ENCODE assay signal across 8 cellular contexts in the genomic region with DNA sequence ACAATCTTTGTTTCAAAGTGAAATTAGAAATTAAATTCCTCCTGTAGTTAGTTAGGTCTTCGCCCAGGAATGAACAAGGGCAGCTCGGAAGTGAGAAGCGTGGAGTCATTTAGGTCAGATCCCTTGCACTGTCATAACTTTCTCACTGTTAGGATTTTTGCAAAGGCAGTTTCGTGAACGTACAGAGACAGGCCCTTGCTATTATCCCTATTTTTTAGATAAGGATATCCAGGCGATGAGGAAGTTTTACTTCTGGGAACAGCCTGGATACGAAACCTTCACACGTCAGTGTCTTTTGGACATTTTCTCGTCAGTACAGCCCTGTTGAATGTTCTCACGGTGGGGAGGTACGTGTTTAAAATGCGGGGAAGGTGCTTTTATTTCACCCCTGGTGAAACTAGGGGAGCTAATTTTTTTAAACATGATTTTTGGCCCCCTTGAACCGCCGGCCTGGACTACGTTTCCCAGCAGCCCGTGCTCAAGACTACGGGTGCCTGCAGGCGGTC. TPM values are rescaled to one million over a fixed set of nuclear protein-coding genes. Genes with fewer than 3 reads are reported as not detected.
DNase-seq lines count a peak whose midpoint lies in the region; ATAC-seq and TF ChIP-seq lines count a peak whose summit lies in the region.

No MANE protein-coding gene starts in this region.

- H3K36me3 ChIP-seq in SK-N-MC (ENCODE audit: insufficient read depth, low read length) = no peaks in the 10 kb centered on the region

- H3K4me1 Mint-ChIP-seq in natural killer cell = peaks cover 25 to 34% of the 10 kb centered on the region in 2 donors

- peak overlapping the region; percentile 97 to 98 for H3K27ac Mint-ChIP-seq in natural killer cell

- H3K36me3 Mint-ChIP-seq in natural killer cell = no peaks in the 10 kb centered on the region

- H3K9me3 ChIP-seq in SK-N-MC (ENCODE audit: low read depth, low read length) = no peaks in the 10 kb centered on the region

- DNase-seq in stimulated activated CD4-positive, alpha-beta T cell treated with anti-CD3 and anti-CD28 coated beads, TNF-alpha, amount 100 ng/mL, for 24 hours (ENCODE audit: low read depth in 3 of 3) = peak; percentile 71 to 78 (median 71)
- DNase-seq in stimulated activated CD4-positive, alpha-beta T cell treated with anti-CD3 and anti-CD28 coated beads, Interleukin-12 subunit alpha, Interleukin-12 subunit beta, amount 100 ng/mL, for 4 hours = no peak
- no peak for DNase-seq in SK-N-MC (ENCODE audit: low read depth, low spot score)
- DNase-seq in epithelial cell of prostate (ENCODE audit: low read depth, low spot score) = no peak
- no peak for DNase-seq in natural killer cell
- no peak for DNase-seq in AG08396 (ENCODE audit: low spot score)
- no peak for DNase-seq in D341Med (ENCODE audit: low spot score)

- H3K9me3 Mint-ChIP-seq in natural killer cell = no peaks in the 10 kb centered on the region

- no peak for TF ChIP-seq CTCF in natural killer cell (IDR thresholded peaks at IDR 0.05)

- intact Hi-C loops in natural killer cell (cut with micrococcal nuclease) = no loop called here

- peak overlapping the region; percentile 83 for H3K4me3 ChIP-seq in SK-N-MC

- no peaks in the 10 kb centered on the region for H3K27me3 Mint-ChIP-seq in natural killer cell (ENCODE audit: low read depth in 2 of 2)

- ATAC-seq in natural killer cell (no peak), HG02973 (IDR thresholded peaks at IDR 0.05; ENCODE audit: unreplicated experiment) (no peak)

- H3K27ac ChIP-seq in SK-N-MC (no peak overlapping the region), epithelial cell of prostate (peak overlapping the region; percentile 83)

- peak overlapping the region; percentile 82 for H3K4me3 Mint-ChIP-seq in natural killer cell

- H3K9ac ChIP-seq in SK-N-MC (ENCODE audit: insufficient read length) = no peak overlapping the region

RNA-seq across cellular contexts. Expression of gene RBL2, which starts 0.3 kb away (rescaled TPM):
- 100 to 1,000 TPM; 140 to 222 (median 175) TPM for total RNA-seq in natural killer cell

Comparison
In these comparisons a context has a peak if more than half of its experiments do, and no peak if none do; other contexts are left out.
1. DNase-seq: peak in stimulated activated CD4-positive, alpha-beta T cell treated with anti-CD3 and anti-CD28 coated beads, TNF-alpha, amount 100 ng/mL, for 24 hours (3 of 3); none in stimulated activated CD4-positive, alpha-beta T cell treated with anti-CD3 and anti-CD28 coated beads, Interleukin-12 subunit alpha, Interleukin-12 subunit beta, amount 100 ng/mL, for 4 hours (single experiment), SK-N-MC (single experiment), epithelial cell of prostate (single experiment), natural killer cell (single experiment), AG08396 (single experiment) and D341Med (single experiment).